32 cellular contexts compared by ENCODE assay signal in genomic region chr20:12715371-12715770, GRCh38.
"Had no signal": no experiment of that assay in that cellular context is flagged by ENCODE, and none has a peak within 500 bp of the region (broad histone marks: within the 10 kb centered on the region; RNA-seq: fewer than 3 reads in every experiment).

No MANE protein-coding gene starts in this region.

- H3K9me3 ChIP-seq: colonic mucosa, esophagus muscularis mucosa, heart left ventricle had no signal

- H3K27ac ChIP-seq: brain microvascular endothelial cell, cardiac muscle cell, colonic mucosa, esophagus muscularis mucosa, heart left ventricle, WERI-Rb-1 had no signal

- FAIRE-seq: astrocyte, endometrium, endothelial cell of umbilical vein, frontal cortex had no signal

- H3K4me3 ChIP-seq: cardiac muscle cell, colonic mucosa, esophagus muscularis mucosa, heart left ventricle had no signal

- H3K27me3 ChIP-seq: brain microvascular endothelial cell, cardiac muscle cell, colonic mucosa, esophagus muscularis mucosa, heart left ventricle had no signal

- H3K4me1 ChIP-seq: colonic mucosa, esophagus muscularis mucosa, heart left ventricle had no signal

- H3K36me3 ChIP-seq: brain microvascular endothelial cell, cardiac muscle cell, colonic mucosa, esophagus muscularis mucosa, heart left ventricle, WERI-Rb-1 had no signal

- ATAC-seq: activated CD4-positive, CD25-positive, alpha-beta regulatory T cell treated with anti-CD3 and anti-CD28 coated beads, Interleukin-2, amount 50 U/mL, for 24 hours; activated CD8-positive, alpha-beta T cell treated with anti-CD3 and anti-CD28 coated beads for 36 hours; activated T-cell treated with anti-CD3 and anti-CD28 coated beads, Interleukin-2, amount 50 U/mL, for 4 hours; activated T-helper 17 cell treated with anti-CD3 and anti-CD28 coated beads, Interleukin-2, amount 50 U/mL, for 72 hours; heart left ventricle; T-helper 17 cell had no signal

- DNase-seq: activated B cell treated with CpG ODN at 0.5 μM for 24 hours; activated CD4-positive, alpha-beta T cell treated with anti-CD3 and anti-CD28 coated beads for 48 hours; activated CD4-positive, alpha-beta T cell treated with anti-CD3 and anti-CD28 coated beads, Interleukin-2, amount 50 U/mL, for 1 hour; activated CD4-positive, alpha-beta T cell treated with anti-CD3 and anti-CD28 coated beads, Interleukin-2, amount 50 U/mL, for 48 hours; activated CD8-positive, alpha-beta memory T cell treated with anti-CD3 and anti-CD28 coated beads for 24 hours; activated CD8-positive, alpha-beta T cell treated with anti-CD3 and anti-CD28 coated beads for 36 hours; activated effector memory CD4-positive, alpha-beta T cell treated with Interleukin-2 at 50 U/mL for 16 hours; activated gamma-delta T cell treated with Interleukin-2 at 50 U/mL for 16 hours; activated naive CD4-positive, alpha-beta T cell treated with anti-CD3 and anti-CD28 coated beads, Interleukin-2, amount 50 U/mL, for 16 hours; activated naive CD4-positive, alpha-beta T cell treated with Interleukin-2 at 50 U/mL for 16 hours; activated T-cell treated with anti-CD3 and anti-CD28 coated beads, Interleukin-2, amount 50 U/mL, for 4 hours; amniotic stem cell; anterior cingulate cortex; brain microvascular endothelial cell; central memory CD4-positive, alpha-beta T cell; cerebellar nuclear complex; colonic mucosa; effector CD8-positive, alpha-beta T cell; erythroblast; heart left ventricle; T-helper 1 cell; T-helper 17 cell; T1000; WERI-Rb-1 had no signal
